23 cellular contexts compared by ENCODE assay signal in the genomic region with DNA sequence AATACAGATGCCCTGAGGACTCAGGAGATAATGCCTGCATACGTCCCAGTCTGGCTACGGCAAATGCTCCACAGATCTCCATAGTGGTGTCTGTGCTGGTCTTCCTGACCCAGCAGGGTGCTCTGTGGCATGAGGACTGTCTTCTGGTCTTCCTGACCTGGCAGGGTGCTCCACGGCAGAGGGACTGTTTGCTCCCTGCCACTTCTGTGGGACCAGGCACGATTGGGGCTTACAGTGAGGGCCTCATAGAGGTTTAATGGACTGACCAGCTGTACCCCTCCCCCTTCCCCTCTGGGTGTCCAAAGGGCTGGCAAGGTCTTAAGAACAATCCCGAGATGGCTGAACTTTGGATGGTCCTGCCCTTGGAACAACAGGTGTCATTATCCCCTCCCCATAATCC.
"Had no signal": no experiment of that assay in that cellular context is flagged by ENCODE, and none has a peak within 500 bp of the region (broad histone marks: within the 10 kb centered on the region; RNA-seq: fewer than 3 reads in every experiment).

No MANE protein-coding gene starts in this region.

- H3K9me3 ChIP-seq: esophagus muscularis mucosa, gastroesophageal sphincter, heart left ventricle, left lung, neutrophil, pancreas, right atrium auricular region, sigmoid colon, vagina had no signal

- H3K36me3 Mint-ChIP-seq: naive thymus-derived CD8-positive, alpha-beta T cell; stimulated activated memory B cell treated with anti-CD40 and anti-IgM and Interleukin-4, amounts not matched to agents 10 μg/mL and 1 μg/mL and 100 μg/mL, for 72 hours had no signal

- H3K4me1 Mint-ChIP-seq: stimulated activated memory B cell treated with anti-CD40 and anti-IgM and Interleukin-4, amounts not matched to agents 10 μg/mL and 1 μg/mL and 100 μg/mL, for 72 hours had no signal

- ATAC-seq: foreskin keratinocyte; gastroesophageal sphincter; heart left ventricle; left lung; naive thymus-derived CD8-positive, alpha-beta T cell; pancreas; stimulated activated memory B cell treated with anti-CD40 and anti-IgM and Interleukin-4, amounts not matched to agents 10 μg/mL and 1 μg/mL and 100 μg/mL, for 72 hours; stimulated activated naive CD8-positive, alpha-beta T cell treated with anti-CD3 and anti-CD28 coated beads, Interleukin-15, Interleukin-2, amounts not matched to agents 100 U/mL and 50 U/mL, for 24 hours had no signal

- H3K36me3 ChIP-seq: esophagus muscularis mucosa, gastroesophageal sphincter, heart left ventricle, left lung, neutrophil, pancreas, right atrium auricular region, sigmoid colon, vagina had no signal

- H3K27ac ChIP-seq: coronary artery, esophagus muscularis mucosa, foreskin keratinocyte, gastroesophageal sphincter, heart left ventricle, hepatocyte, left lung, neutrophil, pancreas, right atrium auricular region, sigmoid colon, vagina had no signal

- DNase-seq: dermis blood vessel endothelial cell; effector memory CD4-positive, alpha-beta T cell; foreskin keratinocyte; heart left ventricle; kidney; mesendoderm; naive thymus-derived CD8-positive, alpha-beta T cell; nephron progenitor cell; sigmoid colon; stimulated activated CD4-positive, alpha-beta T cell treated with anti-CD3 and anti-CD28 coated beads, Interleukin-4, amount 100 ng/mL, for 4 hours; stimulated activated naive CD8-positive, alpha-beta T cell treated with anti-CD3 and anti-CD28 coated beads, Interleukin-15, Interleukin-2, amounts not matched to agents 100 U/mL and 50 U/mL, for 24 hours; trophoblast cell had no signal

- H3K27ac Mint-ChIP-seq: nephron progenitor cell; progenitor cell of endocrine pancreas; stimulated activated memory B cell treated with anti-CD40 and anti-IgM and Interleukin-4, amounts not matched to agents 10 μg/mL and 1 μg/mL and 100 μg/mL, for 72 hours had no signal

- H3K9me3 Mint-ChIP-seq: naive thymus-derived CD8-positive, alpha-beta T cell; nephron progenitor cell; stimulated activated memory B cell treated with anti-CD40 and anti-IgM and Interleukin-4, amounts not matched to agents 10 μg/mL and 1 μg/mL and 100 μg/mL, for 72 hours had no signal

- H3K27me3 ChIP-seq: esophagus muscularis mucosa, gastroesophageal sphincter, heart left ventricle, hepatocyte, pancreas, right atrium auricular region, sigmoid colon, vagina had no signal

- H3K4me1 ChIP-seq: foreskin keratinocyte had no signal

- H3K79me2 ChIP-seq: hepatocyte had no signal

- H3K4me3 Mint-ChIP-seq: naive thymus-derived CD8-positive, alpha-beta T cell; nephron progenitor cell; stimulated activated memory B cell treated with anti-CD40 and anti-IgM and Interleukin-4, amounts not matched to agents 10 μg/mL and 1 μg/mL and 100 μg/mL, for 72 hours had no signal

- H3K27me3 Mint-ChIP-seq: progenitor cell of endocrine pancreas had no signal

- H3K4me3 ChIP-seq: coronary artery, esophagus muscularis mucosa, gastroesophageal sphincter, heart left ventricle, hepatocyte, left lung, pancreas, right atrium auricular region, sigmoid colon, vagina had no signal

- H3K4me2 ChIP-seq: hepatocyte had no signal

- H2AFZ ChIP-seq: hepatocyte had no signal
